ENCODE assay signal across 28 cellular contexts in the genomic region with DNA sequence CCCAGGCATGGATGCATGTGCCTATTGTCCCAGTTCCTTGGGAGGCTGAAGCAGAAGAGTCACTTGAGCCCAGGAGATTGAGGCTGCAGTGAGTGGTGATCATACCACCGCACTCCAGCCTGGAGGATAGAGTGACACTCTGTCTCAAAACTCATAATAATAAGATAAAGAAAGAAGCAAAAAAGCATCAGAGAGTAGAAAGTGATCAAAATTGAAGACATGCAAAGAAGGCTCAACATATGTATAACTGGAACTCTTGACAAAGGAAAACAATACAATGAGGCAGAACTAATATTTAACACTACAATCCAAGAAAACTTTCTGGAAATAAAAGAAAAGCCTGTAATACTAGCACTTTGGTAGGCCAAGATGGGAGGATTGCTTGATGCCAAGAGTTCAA.
"Had no signal": no experiment of that assay in that cellular context is flagged by ENCODE, and none has a peak within 500 bp of the region (broad histone marks: within the 10 kb centered on the region; RNA-seq: fewer than 3 reads in every experiment).

No MANE protein-coding gene starts in this region.

- H3K79me2 ChIP-seq: parathyroid adenoma had no signal

- H3K9me3 ChIP-seq: ovary, testis, uterus had no signal

- ATAC-seq: natural killer cell; psoas muscle; right cardiac atrium; sciatic nerve; stimulated activated memory B cell treated with anti-CD40 and anti-IgM and Interleukin-4, amounts not matched to agents 10 μg/mL and 1 μg/mL and 100 μg/mL, for 72 hours; stimulated activated naive CD8-positive, alpha-beta T cell treated with anti-CD3 and anti-CD28 coated beads, Interleukin-15, amount 100 ng/mL, for 72 hours; stimulated activated naive CD8-positive, alpha-beta T cell treated with anti-CD3 and anti-CD28 coated beads, Interleukin-15, Interleukin-2, amounts not matched to agents 100 U/mL and 50 U/mL, for 24 hours; upper lobe of right lung had no signal

- H3K4me3 ChIP-seq: neural progenitor cell, ovary, psoas muscle, skin epidermis, smooth muscle cell, spleen, suprapubic skin, testis, tibial artery, transverse colon, upper lobe of right lung, uterus had no signal

- DNase-seq: natural killer cell; occipital lobe; ovary; posterior cingulate gyrus; psoas muscle; right cardiac atrium; spleen; stimulated activated CD4-positive, alpha-beta T cell treated with anti-CD3 and anti-CD28 coated beads, Interleukin-12 subunit alpha, Interleukin-12 subunit beta, amount 100 ng/mL, for 4 hours; stimulated activated CD4-positive, alpha-beta T cell treated with anti-CD3 and anti-CD28 coated beads, Interleukin-1b, Interleukin-23, amount 100 ng/mL, for 48 hours; stimulated activated CD4-positive, alpha-beta T cell treated with anti-CD3 and anti-CD28 coated beads, Interleukin-4, amount 100 ng/mL, for 1 hour; stimulated activated CD4-positive, alpha-beta T cell treated with anti-CD3 and anti-CD28 coated beads, Interleukin-4, amount 100 ng/mL, for 4 hours; stimulated activated CD8-positive, alpha-beta memory T cell treated with anti-CD3 and anti-CD28 coated beads, Interleukin-4, amount 100 ng/mL, for 48 hours; stimulated activated naive CD4-positive, alpha-beta T cell; stimulated activated naive CD8-positive, alpha-beta T cell treated with anti-CD3 and anti-CD28 coated beads, Interleukin-15, amount 100 ng/mL, for 72 hours; stimulated activated naive CD8-positive, alpha-beta T cell treated with anti-CD3 and anti-CD28 coated beads, Interleukin-15, Interleukin-2, amounts not matched to agents 100 U/mL and 50 U/mL, for 24 hours; substantia nigra; testis; tibial artery; transverse colon; upper lobe of right lung; uterus had no signal

- H3K4me2 ChIP-seq: neural progenitor cell, smooth muscle cell had no signal

- H3K4me1 ChIP-seq: neural progenitor cell, parathyroid adenoma, psoas muscle, spleen, suprapubic skin, testis, tibial artery, transverse colon, upper lobe of right lung, uterus had no signal

- H2AFZ ChIP-seq: neural progenitor cell, parathyroid adenoma had no signal

- H3K36me3 ChIP-seq: neural progenitor cell, ovary, spleen, suprapubic skin, tibial artery, transverse colon, upper lobe of right lung, uterus had no signal

- H3K9ac ChIP-seq: neural progenitor cell, parathyroid adenoma had no signal

- H3K27me3 ChIP-seq: neural progenitor cell, ovary, spleen, suprapubic skin, testis, tibial artery, transverse colon, upper lobe of right lung, uterus had no signal

- H3K27ac ChIP-seq: neural progenitor cell, ovary, parathyroid adenoma, psoas muscle, skin epidermis, spleen, suprapubic skin, testis, tibial artery, transverse colon, upper lobe of right lung, uterus had no signal
